10 cellular contexts compared by ENCODE assay signal in genomic region chr13:105918842-105919741, GRCh38.
DNase-seq lines count a peak whose midpoint lies in the region; ATAC-seq and TF ChIP-seq lines count a peak whose summit lies in the region.
"Had no signal": no experiment of that assay in that cellular context is flagged by ENCODE, and none has a peak within 500 bp of the region (broad histone marks: within the 10 kb centered on the region; RNA-seq: fewer than 3 reads in every experiment).

No MANE protein-coding gene starts in this region.

- TF ChIP-seq CTCF in HEK293 (tag by site-specific recombination; IDR thresholded peaks at IDR 0.05) (no peak), fibroblast of lung (conservative IDR thresholded peaks at IDR 0.05 in 1 of 2, IDR thresholded peaks at IDR 0.05 in 1 of 2; ENCODE audit: low read depth in 1 of 2, low read length in 2 of 2) (no peak), prostate gland (IDR thresholded peaks at IDR 0.05) (no peak)

- no peak overlapping the region for H2AFZ ChIP-seq in fibroblast of lung (ENCODE audit: low read length)

- ATAC-seq in HG02610 (IDR thresholded peaks at IDR 0.05; ENCODE audit: unreplicated experiment) (no peak), GM18909 (IDR thresholded peaks at IDR 0.05; ENCODE audit: poor library complexity, unreplicated experiment) (no peak)
- ATAC-seq: sciatic nerve had no signal

- intact Hi-C loops in prostate gland (cut with DNase I): no loop called here

- H3K27me3 ChIP-seq in fibroblast of lung (ENCODE audit: control insufficient read depth, insufficient read depth, low read length) (no peaks in the 10 kb centered on the region), prostate gland (replicated peaks; ENCODE audit: insufficient read depth) (no peaks in the 10 kb centered on the region)

- no peaks in the 10 kb centered on the region for H4K20me1 ChIP-seq in fibroblast of lung (ENCODE audit: control insufficient read depth, extremely low read depth, insufficient read depth, low read length)

- H3K9me3 ChIP-seq in HEK293 (ENCODE audit: control insufficient read depth, insufficient read depth, low read depth, low read length) (no peaks in the 10 kb centered on the region), fibroblast of lung (ENCODE audit: control insufficient read depth, insufficient read depth, low read depth, low read length) (no peaks in the 10 kb centered on the region), prostate gland (no peaks in the 10 kb centered on the region)

- no peaks in the 10 kb centered on the region for H3K4me1 ChIP-seq in HEK293 (ENCODE audit: control insufficient read depth, insufficient read depth, low read length)
- peaks cover 13% of the 10 kb centered on the region for H3K4me1 ChIP-seq in fibroblast of lung (ENCODE audit: control insufficient read depth, extremely low read depth, insufficient read depth, low read length)
- H3K4me1 ChIP-seq in prostate gland (replicated peaks): no peaks in the 10 kb centered on the region

- 60% methylated on average over 16 of the region's 16 CpGs for WGBS in prostate gland

- no peak overlapping the region for H3K27ac ChIP-seq in HEK293 (ENCODE audit: extremely low read depth, low read depth, low read length)
- H3K27ac ChIP-seq in fibroblast of lung (ENCODE audit: insufficient read depth, low read length): peak overlapping the region; percentile 48
- no peak overlapping the region for H3K27ac ChIP-seq in prostate gland

- CTCF ChIA-PET in HEK293 (lab: Yijun Ruan, JAX): no interaction called here

- H3K36me3 ChIP-seq in HEK293 (ENCODE audit: control insufficient read depth in 2 of 2, insufficient read depth in 1 of 2, low read length in 2 of 2) (no peaks in the 10 kb centered on the region), fibroblast of lung (ENCODE audit: control insufficient read depth, insufficient read depth, low read length) (no peaks in the 10 kb centered on the region), prostate gland (no peaks in the 10 kb centered on the region)

- no peaks in the 10 kb centered on the region for H3K79me2 ChIP-seq in fibroblast of lung (ENCODE audit: control insufficient read depth, insufficient read depth, low read length)

- H3K4me3 ChIP-seq in HEK293 (ENCODE audit: low read depth, low read length): peak overlapping the region; percentile 24
- H3K4me3 ChIP-seq in fibroblast of lung (replicated peaks in 1 of 4; ENCODE audit: control extremely low read depth in 1 of 4, insufficient read depth in 1 of 4, low read depth in 3 of 4, low read length in 4 of 4): no peak overlapping the region
- H3K4me3 ChIP-seq in prostate gland: no peak overlapping the region

- POLR2A ChIA-PET in HEK293 (lab: Yijun Ruan, JAX): no interaction called here

- DNase-seq in RKO (ENCODE audit: low spot score) (peak; percentile 98), fibroblast of lung (ENCODE audit: low read depth in 2 of 2) (peak; percentile 83 to 91), prostate gland (ENCODE audit: low spot score) (peak; percentile 6), middle frontal gyrus (ENCODE audit: extremely low spot score, low spot score) (no peak), nucleus accumbens (lab: John Stamatoyannopoulos, UW) (no peak)
- DNase-seq: cortex of kidney had no signal

- no peak for TF ChIP-seq POLR2A in prostate gland (IDR thresholded peaks at IDR 0.05)

- no peak overlapping the region for H3K9ac ChIP-seq in fibroblast of lung (ENCODE audit: insufficient read depth, low read length)

- peak overlapping the region; percentile 13 for H3K4me2 ChIP-seq in fibroblast of lung (ENCODE audit: extremely low read depth, insufficient read depth, low read length)

TF ChIP-seq in HEK293, 187 proteins besides CTCF, POLR2A, EP300 and RAD21 (continues in another document):
- TF ChIP-seq GLI4 (tag by site-specific recombination; IDR thresholded peaks at IDR 0.05) (no peak), ZNF211 (tag by site-specific recombination; IDR thresholded peaks at IDR 0.05; ENCODE audit: low read depth) (no peak), ZNF510 (tag by site-specific recombination; IDR thresholded peaks at IDR 0.05; ENCODE audit: insufficient replicate concordance) (no peak), PRDM6 (tag by site-specific recombination; IDR thresholded peaks at IDR 0.05) (0 out of 2 replicates have a peak, but pooled peaks have one; percentile 33), ZNF501 (tag by site-specific recombination; IDR thresholded peaks at IDR 0.05) (no peak; the same call in 1 of the 2 replicates), SETDB1 (IDR thresholded peaks at IDR 0.05; ENCODE audit: insufficient read length, low read length) (no peak), ZNF529 (tag by site-specific recombination; IDR thresholded peaks at IDR 0.05; ENCODE audit: insufficient replicate concordance) (no peak), ZNF658 (tag by site-specific recombination; IDR thresholded peaks at IDR 0.05) (no peak), TRIM28 (IDR thresholded peaks at IDR 0.05; ENCODE audit: borderline replicate concordance, low read length) (no peak), ZNF433 (tag by site-specific recombination; IDR thresholded peaks at IDR 0.05; ENCODE audit: low read depth) (no peak), ZNF18 (tag by site-specific recombination; IDR thresholded peaks at IDR 0.05) (0 out of 2 replicates have a peak, but pooled peaks have one; percentile 28), ZNF19 (tag by site-specific recombination; IDR thresholded peaks at IDR 0.05; ENCODE audit: low read depth) (no peak), ZNF843 (tag by site-specific recombination; IDR thresholded peaks at IDR 0.05) (peak; percentile 36; the same call in 1 of the 2 replicates), ZNF530 (tag by site-specific recombination; IDR thresholded peaks at IDR 0.05; ENCODE audit: low read depth) (no peak), ZEB2 (tag by site-specific recombination; IDR thresholded peaks at IDR 0.05) (peak; percentile 90), ZNF366 (tag by site-specific recombination; conservative IDR thresholded peaks at IDR 0.05) (peak; percentile 64), PATZ1 (tag by site-specific recombination; IDR thresholded peaks at IDR 0.05) (no peak), ZNF416 (tag by site-specific recombination; IDR thresholded peaks at IDR 0.05) (no peak), ZNF174 (tag by site-specific recombination; IDR thresholded peaks at IDR 0.05) (no peak), ZNF335 (tag by site-specific recombination; conservative IDR thresholded peaks at IDR 0.05) (0 out of 2 replicates have a peak, but pooled peaks have one; percentile 22)
- TF ChIP-seq, protein P1, sequence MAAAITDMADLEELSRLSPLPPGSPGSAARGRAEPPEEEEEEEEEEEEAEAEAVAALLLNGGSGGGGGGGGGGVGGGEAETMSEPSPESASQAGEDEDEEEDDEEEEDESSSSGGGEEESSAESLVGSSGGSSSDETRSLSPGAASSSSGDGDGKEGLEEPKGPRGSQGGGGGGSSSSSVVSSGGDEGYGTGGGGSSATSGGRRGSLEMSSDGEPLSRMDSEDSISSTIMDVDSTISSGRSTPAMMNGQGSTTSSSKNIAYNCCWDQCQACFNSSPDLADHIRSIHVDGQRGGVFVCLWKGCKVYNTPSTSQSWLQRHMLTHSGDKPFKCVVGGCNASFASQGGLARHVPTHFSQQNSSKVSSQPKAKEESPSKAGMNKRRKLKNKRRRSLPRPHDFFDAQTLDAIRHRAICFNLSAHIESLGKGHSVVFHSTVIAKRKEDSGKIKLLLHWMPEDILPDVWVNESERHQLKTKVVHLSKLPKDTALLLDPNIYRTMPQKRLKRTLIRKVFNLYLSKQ (tag by site-specific recombination; IDR thresholded peaks at IDR 0.05; ENCODE audit: borderline replicate concordance): no peak

Comparison
In these comparisons a context has a peak if more than half of its experiments do, and no peak if none do; other contexts are left out.
1. DNase-seq: peak in RKO (single experiment), fibroblast of lung (2 of 2) and prostate gland (single experiment); none in middle frontal gyrus (single experiment) and nucleus accumbens (0 of 56).